Comparison of ENCODE assay signal across 8 cellular contexts in genomic region chr10:3761111-3761686, GRCh38. TPM values are rescaled to one million over a fixed set of nuclear protein-coding genes. Genes with fewer than 3 reads are reported as not detected.
DNase-seq lines count a peak whose midpoint lies in the region; ATAC-seq, FAIRE-seq and TF ChIP-seq lines count a peak whose summit lies in the region.

No MANE protein-coding gene starts in this region.

- WGBS in neuronal stem cell (ENCODE audit: extremely low coverage in 2 of 2, insufficient read length in 2 of 2, insufficient replicate concordance in 1 of 2), 2 donors: no CpG with 5 or more reads among the region's 8 CpGs

- H3K27ac Mint-ChIP-seq in CD4-positive, alpha-beta memory T cell: peak overlapping the region; percentile 8 to 69 (median 56)
- peak overlapping the region; percentile 3 for H3K27ac Mint-ChIP-seq in central memory CD8-positive, alpha-beta T cell (ENCODE audit: low read depth)
- H3K27ac Mint-ChIP-seq in endothelial cell (ENCODE audit: unreplicated experiment): no peak overlapping the region

- peaks cover 0 to 3% (median 0%) of the 10 kb centered on the region in 8 donors for H3K9me3 Mint-ChIP-seq in CD4-positive, alpha-beta memory T cell
- H3K9me3 Mint-ChIP-seq in central memory CD8-positive, alpha-beta T cell: no peaks in the 10 kb centered on the region
- no peaks in the 10 kb centered on the region for H3K9me3 Mint-ChIP-seq in endothelial cell (ENCODE audit: unreplicated experiment)

- peak in 3 of 5 donors; percentile 14 to 62 (median 30) for DNase-seq in CD4-positive, alpha-beta memory T cell
- DNase-seq in central memory CD8-positive, alpha-beta T cell (ENCODE audit: low spot score in 2 of 2): no peak
- DNase-seq in HTR-8/SVneo (ENCODE audit: insufficient read length, low spot score) (no peak), AG08395 (ENCODE audit: low spot score) (no peak), neuronal stem cell (ENCODE audit: low spot score) (no peak), endothelial cell (ENCODE audit: low spot score) (no peak)

- H3K4me3 Mint-ChIP-seq in CD4-positive, alpha-beta memory T cell: peak overlapping the region in 6 of 8 donors; percentile 8 to 59 (median 28)
- no peak overlapping the region for H3K4me3 Mint-ChIP-seq in central memory CD8-positive, alpha-beta T cell
- H3K4me3 Mint-ChIP-seq in endothelial cell (ENCODE audit: unreplicated experiment): no peak overlapping the region

- no peaks in the 10 kb centered on the region for H3K9me3 ChIP-seq in CD4-positive, alpha-beta memory T cell (ENCODE audit: control insufficient read depth in 1 of 2, low read length in 2 of 2)
- no peaks in the 10 kb centered on the region for H3K9me3 ChIP-seq in neuronal stem cell (replicated peaks in 1 of 2; ENCODE audit: control insufficient read depth in 2 of 2, insufficient read depth in 1 of 2, low read depth in 1 of 2, low read length in 2 of 2)

- no peak overlapping the region for H2BK5ac ChIP-seq in neuronal stem cell (ENCODE audit: low read length)

- CTCF ChIA-PET in CD4-positive, alpha-beta memory T cell (lab: Charles Lee; ENCODE audit: partially characterized antibody): interaction anchor here (1.0 to 1.3 kb wide), 3 partner anchors 17 to 116 kb away, joined by 3 to 4 read pairs (median 3); no protein-coding TSS in a partner anchor

- no peak overlapping the region for H3K4me3 ChIP-seq in CD4-positive, alpha-beta memory T cell (ENCODE audit: low read length in 2 of 2)
- no peak overlapping the region for H3K4me3 ChIP-seq in neuronal stem cell (ENCODE audit: low read length in 2 of 2)

- peaks cover 59 to 97% (median 82%) of the 10 kb centered on the region in 4 donors for H3K4me1 Mint-ChIP-seq in CD4-positive, alpha-beta memory T cell
- H3K4me1 Mint-ChIP-seq in central memory CD8-positive, alpha-beta T cell: peaks cover 79% of the 10 kb centered on the region
- H3K4me1 Mint-ChIP-seq in endothelial cell (ENCODE audit: unreplicated experiment): no peaks in the 10 kb centered on the region

- no peak overlapping the region for H2BK12ac ChIP-seq in neuronal stem cell (ENCODE audit: low read length)

- H3K27me3 ChIP-seq in CD4-positive, alpha-beta memory T cell (ENCODE audit: insufficient read depth, low read length): no peaks in the 10 kb centered on the region
- peaks cover 0 to 10% (median 0%) of the 10 kb centered on the region in 3 experiments for H3K27me3 ChIP-seq in neuronal stem cell (ENCODE audit: control insufficient read depth in 3 of 3, insufficient read depth in 3 of 3, low read depth in 1 of 3, low read length in 3 of 3)

- H4K91ac ChIP-seq in neuronal stem cell (ENCODE audit: low read depth, low read length, poor library complexity): no peak overlapping the region

- H3K14ac ChIP-seq in neuronal stem cell (ENCODE audit: low read length): no peak overlapping the region

- POLR2A ChIA-PET in CD4-positive, alpha-beta memory T cell (lab: Charles Lee; ENCODE audit: partially characterized antibody): interaction anchor here (0.6 to 7.5 kb wide), 15 partner anchors 9 to 288 kb away, joined by 3 to 201 read pairs (median 3); partner anchors contain the start of gene KLF6

- ATAC-seq in GM19467 (IDR thresholded peaks at IDR 0.05; ENCODE audit: unreplicated experiment): peak; percentile 50
- peak; percentile 38 for ATAC-seq in HG03558 (IDR thresholded peaks at IDR 0.05; ENCODE audit: extremely low read depth, unreplicated experiment)
- no peak for ATAC-seq in central memory CD8-positive, alpha-beta T cell (replicated peaks; ENCODE audit: extremely low read depth, poor library complexity, severe bottlenecking)

- no peak overlapping the region for H2AK5ac ChIP-seq in neuronal stem cell (ENCODE audit: low read depth, low read length)

- H3K36me3 Mint-ChIP-seq in CD4-positive, alpha-beta memory T cell: no peaks in the 10 kb centered on the region
- H3K36me3 Mint-ChIP-seq in central memory CD8-positive, alpha-beta T cell (ENCODE audit: insufficient read depth): peaks cover 12% of the 10 kb centered on the region
- H3K36me3 Mint-ChIP-seq in endothelial cell (ENCODE audit: low read depth, unreplicated experiment): no peaks in the 10 kb centered on the region

- H3K27me3 Mint-ChIP-seq in CD4-positive, alpha-beta memory T cell: no peaks in the 10 kb centered on the region
- H3K27me3 Mint-ChIP-seq in central memory CD8-positive, alpha-beta T cell: no peaks in the 10 kb centered on the region
- H3K27me3 Mint-ChIP-seq in endothelial cell (ENCODE audit: unreplicated experiment): peaks cover 1% of the 10 kb centered on the region

- intact Hi-C loops in CD4-positive, alpha-beta memory T cell (cut with micrococcal nuclease): no loop called here

- no peak overlapping the region for H3K4me2 ChIP-seq in neuronal stem cell (ENCODE audit: insufficient read depth, low read length, poor library complexity, severe bottlenecking)

- H2AFZ ChIP-seq in neuronal stem cell (ENCODE audit: low read length): no peak overlapping the region

- FAIRE-seq in HTR-8/SVneo (lab: Jason Lieb, UNC): no peak

- no peak overlapping the region for H4K8ac ChIP-seq in neuronal stem cell (ENCODE audit: low read depth, low read length)

- H3K4me1 ChIP-seq in CD4-positive, alpha-beta memory T cell (ENCODE audit: insufficient read depth, low read length): peaks cover 100% of the 10 kb centered on the region
- H3K4me1 ChIP-seq in neuronal stem cell (ENCODE audit: control insufficient read depth in 2 of 2, insufficient read depth in 1 of 2, low read depth in 1 of 2, low read length in 2 of 2): peaks cover 7 to 13% of the 10 kb centered on the region in 2 donors

- H3K4ac ChIP-seq in neuronal stem cell (ENCODE audit: low read length): no peak overlapping the region

- H3K79me1 ChIP-seq in neuronal stem cell (ENCODE audit: low read depth, low read length): no peaks in the 10 kb centered on the region

- H3K36me3 ChIP-seq in CD4-positive, alpha-beta memory T cell (ENCODE audit: insufficient read depth, low read length): no peaks in the 10 kb centered on the region
- no peaks in the 10 kb centered on the region for H3K36me3 ChIP-seq in neuronal stem cell (replicated peaks in 1 of 2; ENCODE audit: control insufficient read depth in 2 of 2, insufficient read depth in 2 of 2, low read length in 2 of 2)

- H3K9ac ChIP-seq in neuronal stem cell (ENCODE audit: low read depth, low read length, poor library complexity): no peak overlapping the region

- no peak overlapping the region for H2BK120ac ChIP-seq in neuronal stem cell (ENCODE audit: low read depth, low read length)

- no peak overlapping the region for H2BK15ac ChIP-seq in neuronal stem cell (ENCODE audit: low read length)

- TF ChIP-seq CTCF in endothelial cell (IDR thresholded peaks at IDR 0.05; ENCODE audit: unreplicated experiment): no peak

- H3K18ac ChIP-seq in neuronal stem cell (ENCODE audit: low read length): no peak overlapping the region

- no peak overlapping the region for H3K27ac ChIP-seq in CD4-positive, alpha-beta memory T cell (ENCODE audit: low read depth, low read length)
- no peak overlapping the region for H3K27ac ChIP-seq in neuronal stem cell (replicated peaks; ENCODE audit: low read length)

- no peak overlapping the region for H3K23ac ChIP-seq in neuronal stem cell (ENCODE audit: low read depth, low read length, poor library complexity)

RNA-seq across cellular contexts. Expression of gene KLF6, which starts 23.8 kb away (rescaled TPM):
- 100 to 1,000 TPM; 291 to 311 TPM for total RNA-seq in CD4-positive, alpha-beta memory T cell
- 100 to 1,000 TPM; 814 to 865 TPM for polyA plus RNA-seq in CD4-positive, alpha-beta memory T cell
- 12.9 TPM for polyA plus RNA-seq in neuronal stem cell (2013, experiment 1 of 2)
- 13.2 TPM for polyA plus RNA-seq in neuronal stem cell (2013, experiment 2 of 2)
- total RNA-seq in endothelial cell (ENCODE audit: unreplicated experiment): 328 TPM

Comparison
In these comparisons a context has a peak if more than half of its experiments do, and no peak if none do; other contexts are left out.
1. DNase-seq: peak in CD4-positive, alpha-beta memory T cell (3 of 5); none in central memory CD8-positive, alpha-beta T cell (0 of 2), HTR-8/SVneo (single experiment), AG08395 (single experiment), neuronal stem cell (single experiment) and endothelial cell (single experiment).
2. H3K4me3 Mint-ChIP-seq: peak in CD4-positive, alpha-beta memory T cell (6 of 8); none in central memory CD8-positive, alpha-beta T cell (single experiment) and endothelial cell (single experiment).